Comparison of ENCODE assay signal across 1 cellular context in the genomic region with DNA sequence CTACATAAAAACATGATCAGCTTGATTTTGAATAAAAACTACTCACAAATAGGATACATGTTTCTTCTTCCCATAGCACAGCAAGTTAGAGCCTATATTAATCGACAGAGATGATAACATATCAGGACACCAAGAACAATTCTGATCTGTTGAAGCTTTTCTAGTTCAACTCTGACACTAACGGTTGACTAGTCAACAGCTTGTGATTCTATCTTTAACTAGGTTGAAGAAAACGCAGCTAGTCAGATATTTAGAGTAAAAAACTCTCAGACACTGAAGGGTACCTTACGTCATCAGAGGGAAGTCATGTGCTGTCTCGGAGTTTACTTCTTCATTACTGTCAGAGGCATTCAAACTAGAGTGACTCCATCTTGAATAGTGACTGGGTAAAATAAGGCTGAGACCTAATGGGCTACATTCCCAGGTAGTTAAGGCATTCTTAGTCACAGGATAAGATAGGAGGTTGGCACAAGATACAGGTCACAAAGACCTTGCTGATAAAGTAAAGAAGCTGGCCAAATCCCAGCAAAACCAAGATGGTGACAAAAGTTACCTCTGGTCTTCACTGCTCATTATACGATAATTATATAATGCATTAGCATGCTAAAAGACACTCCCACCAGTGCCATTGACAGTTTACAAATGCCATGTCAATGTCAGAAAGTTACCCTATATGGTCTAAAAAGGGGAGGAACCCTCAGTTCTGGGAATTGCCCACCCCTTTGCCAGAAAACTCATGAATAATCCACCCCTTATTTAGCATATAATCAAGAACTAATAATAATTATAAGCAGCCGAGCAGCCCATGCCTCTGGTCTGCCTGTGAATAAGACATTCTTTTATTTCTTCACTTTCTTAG.
TF ChIP-seq lines count a peak whose summit lies in the region.

No MANE protein-coding gene starts in this region.

TF ChIP-seq in K562, 482 proteins besides CTCF, POLR2A, EP300 and RAD21 (continued from another document and continues in another):
- TF ChIP-seq USF2 (CRISPR knock-in tag; IDR thresholded peaks at IDR 0.05) (no peak), KLF1 (tag; IDR thresholded peaks at IDR 0.05) (no peak), ETS2 (tag; IDR thresholded peaks at IDR 0.05; ENCODE audit: borderline replicate concordance, poor library complexity, severe bottlenecking) (no peak), TEAD2 (tag; IDR thresholded peaks at IDR 0.05) (0 out of 2 replicates have a peak, but pooled peaks have one; percentile 26), KLF6 (CRISPR knock-in tag; IDR thresholded peaks at IDR 0.05; ENCODE audit: borderline replicate concordance) (peak; percentile 95), ELK3 (CRISPR knock-in tag; IDR thresholded peaks at IDR 0.05) (no peak), ZNF592 (IDR thresholded peaks at IDR 0.05) (peak; percentile 94), RERE (CRISPR knock-in tag; IDR thresholded peaks at IDR 0.05; ENCODE audit: borderline replicate concordance) (no peak), KLF13 (tag; IDR thresholded peaks at IDR 0.05; ENCODE audit: borderline replicate concordance, low read depth) (peak; percentile 48; the same call in 1 of the 2 replicates), ADNP (tag; IDR thresholded peaks at IDR 0.05) (no peak), POU5F1 (IDR thresholded peaks at IDR 0.05; ENCODE audit: borderline replicate concordance, low read depth, low read length, partially characterized antibody) (no peak), PYGO2 (tag; IDR thresholded peaks at IDR 0.05) (peak; percentile 88), DMBX1 (CRISPR knock-in tag; IDR thresholded peaks at IDR 0.05; ENCODE audit: borderline replicate concordance) (peak; percentile 95), GTF2A2 (tag; IDR thresholded peaks at IDR 0.05) (peak; percentile 81), BHLHE40 (IDR thresholded peaks at IDR 0.05; ENCODE audit: low read length) (no peak), SMAD3 (CRISPR knock-in tag; conservative IDR thresholded peaks at IDR 0.05) (peak; percentile 93), ZNF12 (CRISPR knock-in tag; IDR thresholded peaks at IDR 0.05) (no peak)
- TF ChIP-seq, protein P1, sequence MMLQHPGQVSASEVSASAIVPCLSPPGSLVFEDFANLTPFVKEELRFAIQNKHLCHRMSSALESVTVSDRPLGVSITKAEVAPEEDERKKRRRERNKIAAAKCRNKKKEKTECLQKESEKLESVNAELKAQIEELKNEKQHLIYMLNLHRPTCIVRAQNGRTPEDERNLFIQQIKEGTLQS (IDR thresholded peaks at IDR 0.05), result peak; percentile 25; the same call in 1 of the 2 replicates
- TF ChIP-seq, protein P1 (CRISPR knock-in tag; conservative IDR thresholded peaks at IDR 0.05), result no peak
- TF ChIP-seq, protein P2, sequence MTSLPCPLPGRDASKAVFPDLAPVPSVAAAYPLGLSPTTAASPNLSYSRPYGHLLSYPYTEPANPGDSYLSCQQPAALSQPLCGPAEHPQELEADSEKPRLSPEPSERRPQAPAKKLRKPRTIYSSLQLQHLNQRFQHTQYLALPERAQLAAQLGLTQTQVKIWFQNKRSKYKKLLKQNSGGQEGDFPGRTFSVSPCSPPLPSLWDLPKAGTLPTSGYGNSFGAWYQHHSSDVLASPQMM (CRISPR knock-in tag; IDR thresholded peaks at IDR 0.05), result no peak
- TF ChIP-seq, protein P3, sequence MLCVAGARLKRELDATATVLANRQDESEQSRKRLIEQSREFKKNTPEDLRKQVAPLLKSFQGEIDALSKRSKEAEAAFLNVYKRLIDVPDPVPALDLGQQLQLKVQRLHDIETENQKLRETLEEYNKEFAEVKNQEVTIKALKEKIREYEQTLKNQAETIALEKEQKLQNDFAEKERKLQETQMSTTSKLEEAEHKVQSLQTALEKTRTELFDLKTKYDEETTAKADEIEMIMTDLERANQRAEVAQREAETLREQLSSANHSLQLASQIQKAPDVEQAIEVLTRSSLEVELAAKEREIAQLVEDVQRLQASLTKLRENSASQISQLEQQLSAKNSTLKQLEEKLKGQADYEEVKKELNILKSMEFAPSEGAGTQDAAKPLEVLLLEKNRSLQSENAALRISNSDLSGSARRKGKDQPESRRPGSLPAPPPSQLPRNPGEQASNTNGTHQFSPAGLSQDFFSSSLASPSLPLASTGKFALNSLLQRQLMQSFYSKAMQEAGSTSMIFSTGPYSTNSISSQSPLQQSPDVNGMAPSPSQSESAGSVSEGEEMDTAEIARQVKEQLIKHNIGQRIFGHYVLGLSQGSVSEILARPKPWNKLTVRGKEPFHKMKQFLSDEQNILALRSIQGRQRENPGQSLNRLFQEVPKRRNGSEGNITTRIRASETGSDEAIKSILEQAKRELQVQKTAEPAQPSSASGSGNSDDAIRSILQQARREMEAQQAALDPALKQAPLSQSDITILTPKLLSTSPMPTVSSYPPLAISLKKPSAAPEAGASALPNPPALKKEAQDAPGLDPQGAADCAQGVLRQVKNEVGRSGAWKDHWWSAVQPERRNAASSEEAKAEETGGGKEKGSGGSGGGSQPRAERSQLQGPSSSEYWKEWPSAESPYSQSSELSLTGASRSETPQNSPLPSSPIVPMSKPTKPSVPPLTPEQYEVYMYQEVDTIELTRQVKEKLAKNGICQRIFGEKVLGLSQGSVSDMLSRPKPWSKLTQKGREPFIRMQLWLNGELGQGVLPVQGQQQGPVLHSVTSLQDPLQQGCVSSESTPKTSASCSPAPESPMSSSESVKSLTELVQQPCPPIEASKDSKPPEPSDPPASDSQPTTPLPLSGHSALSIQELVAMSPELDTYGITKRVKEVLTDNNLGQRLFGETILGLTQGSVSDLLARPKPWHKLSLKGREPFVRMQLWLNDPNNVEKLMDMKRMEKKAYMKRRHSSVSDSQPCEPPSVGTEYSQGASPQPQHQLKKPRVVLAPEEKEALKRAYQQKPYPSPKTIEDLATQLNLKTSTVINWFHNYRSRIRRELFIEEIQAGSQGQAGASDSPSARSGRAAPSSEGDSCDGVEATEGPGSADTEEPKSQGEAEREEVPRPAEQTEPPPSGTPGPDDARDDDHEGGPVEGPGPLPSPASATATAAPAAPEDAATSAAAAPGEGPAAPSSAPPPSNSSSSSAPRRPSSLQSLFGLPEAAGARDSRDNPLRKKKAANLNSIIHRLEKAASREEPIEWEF (CRISPR knock-in tag; IDR thresholded peaks at IDR 0.05), result peak; percentile 85
- TF ChIP-seq, protein P4, sequence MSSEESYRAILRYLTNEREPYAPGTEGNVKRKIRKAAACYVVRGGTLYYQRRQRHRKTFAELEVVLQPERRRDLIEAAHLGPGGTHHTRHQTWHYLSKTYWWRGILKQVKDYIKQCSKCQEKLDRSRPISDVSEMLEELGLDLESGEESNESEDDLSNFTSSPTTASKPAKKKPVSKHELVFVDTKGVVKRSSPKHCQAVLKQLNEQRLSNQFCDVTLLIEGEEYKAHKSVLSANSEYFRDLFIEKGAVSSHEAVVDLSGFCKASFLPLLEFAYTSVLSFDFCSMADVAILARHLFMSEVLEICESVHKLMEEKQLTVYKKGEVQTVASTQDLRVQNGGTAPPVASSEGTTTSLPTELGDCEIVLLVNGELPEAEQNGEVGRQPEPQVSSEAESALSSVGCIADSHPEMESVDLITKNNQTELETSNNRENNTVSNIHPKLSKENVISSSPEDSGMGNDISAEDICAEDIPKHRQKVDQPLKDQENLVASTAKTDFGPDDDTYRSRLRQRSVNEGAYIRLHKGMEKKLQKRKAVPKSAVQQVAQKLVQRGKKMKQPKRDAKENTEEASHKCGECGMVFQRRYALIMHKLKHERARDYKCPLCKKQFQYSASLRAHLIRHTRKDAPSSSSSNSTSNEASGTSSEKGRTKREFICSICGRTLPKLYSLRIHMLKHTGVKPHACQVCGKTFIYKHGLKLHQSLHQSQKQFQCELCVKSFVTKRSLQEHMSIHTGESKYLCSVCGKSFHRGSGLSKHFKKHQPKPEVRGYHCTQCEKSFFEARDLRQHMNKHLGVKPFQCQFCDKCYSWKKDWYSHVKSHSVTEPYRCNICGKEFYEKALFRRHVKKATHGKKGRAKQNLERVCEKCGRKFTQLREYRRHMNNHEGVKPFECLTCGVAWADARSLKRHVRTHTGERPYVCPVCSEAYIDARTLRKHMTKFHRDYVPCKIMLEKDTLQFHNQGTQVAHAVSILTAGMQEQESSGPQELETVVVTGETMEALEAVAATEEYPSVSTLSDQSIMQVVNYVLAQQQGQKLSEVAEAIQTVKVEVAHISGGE (CRISPR knock-in tag; IDR thresholded peaks at IDR 0.05), result 0 out of 6 replicates have a peak, but pooled peaks of 1 of the 3 experiments have one; percentile 33
- TF ChIP-seq, protein P5, sequence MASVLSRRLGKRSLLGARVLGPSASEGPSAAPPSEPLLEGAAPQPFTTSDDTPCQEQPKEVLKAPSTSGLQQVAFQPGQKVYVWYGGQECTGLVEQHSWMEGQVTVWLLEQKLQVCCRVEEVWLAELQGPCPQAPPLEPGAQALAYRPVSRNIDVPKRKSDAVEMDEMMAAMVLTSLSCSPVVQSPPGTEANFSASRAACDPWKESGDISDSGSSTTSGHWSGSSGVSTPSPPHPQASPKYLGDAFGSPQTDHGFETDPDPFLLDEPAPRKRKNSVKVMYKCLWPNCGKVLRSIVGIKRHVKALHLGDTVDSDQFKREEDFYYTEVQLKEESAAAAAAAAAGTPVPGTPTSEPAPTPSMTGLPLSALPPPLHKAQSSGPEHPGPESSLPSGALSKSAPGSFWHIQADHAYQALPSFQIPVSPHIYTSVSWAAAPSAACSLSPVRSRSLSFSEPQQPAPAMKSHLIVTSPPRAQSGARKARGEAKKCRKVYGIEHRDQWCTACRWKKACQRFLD (CRISPR knock-in tag; IDR thresholded peaks at IDR 0.05), result peak; percentile 85
